ENCODE assay signal across 29 cellular contexts in the genomic region with DNA sequence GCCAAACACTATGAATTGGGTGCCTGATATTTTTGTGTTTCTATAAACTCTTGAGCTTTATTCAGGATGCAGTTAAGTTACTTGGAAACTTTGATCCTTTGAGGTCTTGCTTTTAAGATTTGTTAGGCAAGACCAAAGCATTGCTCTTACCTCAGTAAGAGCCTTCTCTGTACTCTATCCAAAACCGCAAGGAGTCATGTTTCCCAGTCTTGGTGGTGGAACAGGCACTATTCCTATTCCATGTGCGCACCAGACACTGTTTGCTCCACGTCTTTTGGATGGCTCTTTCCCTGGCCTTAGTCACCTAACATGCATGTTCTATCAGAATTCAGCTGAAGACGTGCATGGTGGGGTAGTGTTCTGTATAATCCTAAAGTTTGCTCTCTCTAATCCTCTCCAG. TPM values are rescaled to one million over a fixed set of nuclear protein-coding genes. Genes with fewer than 3 reads are reported as not detected.
"Had no signal": no experiment of that assay in that cellular context is flagged by ENCODE, and none has a peak within 500 bp of the region (broad histone marks: within the 10 kb centered on the region; RNA-seq: fewer than 3 reads in every experiment).

No MANE protein-coding gene starts in this region.

- H3K4me3 ChIP-seq: MG63 had no signal

- DNase-seq: activated CD4-positive, alpha-beta memory T cell treated with anti-CD3 and anti-CD28 coated beads, Interleukin-2, amount 10 ng/mL, durations not matched to agents 7 days and 5 days; activated CD4-positive, alpha-beta T cell treated with anti-CD3 and anti-CD28 coated beads for 1 hour; activated CD4-positive, alpha-beta T cell treated with anti-CD3 and anti-CD28 coated beads for 48 hours; activated CD4-positive, CD25-positive, alpha-beta regulatory T cell; activated CD8-positive, alpha-beta memory T cell treated with anti-CD3 and anti-CD28 coated beads for 24 hours; activated CD8-positive, alpha-beta memory T cell treated with anti-CD3 and anti-CD28 coated beads, Interleukin-2, amount 10 ng/mL, durations not matched to agents 7 days and 5 days; activated CD8-positive, alpha-beta memory T cell treated with anti-CD3 and anti-CD28 coated beads, Interleukin-2, amount 50 U/mL, for 48 hours; activated effector memory CD4-positive, alpha-beta T cell treated with Interleukin-2 at 50 U/mL for 16 hours; activated naive CD4-positive, alpha-beta T cell treated with anti-CD3 and anti-CD28 coated beads, Interleukin-2, amount 10 ng/mL, durations not matched to agents 7 days and 5 days; activated naive CD8-positive, alpha-beta T cell treated with anti-CD3 and anti-CD28 coated beads, Interleukin-2, amount 50 U/mL, for 24 hours; activated T-cell treated with anti-CD3 and anti-CD28 coated beads, Interleukin-2, amount 50 U/mL, for 48 hours; anterior cingulate cortex; brain microvascular endothelial cell; Karpas-422; MG63; NCI-H1048; NCI-H1105 treated with DMSO at 0.1 percent for 48 hours; NCI-H1436; NCI-H1694; NCI-H2029; NCI-H345; NCI-H524 treated with DMSO at 0.1 percent for 48 hours; SIG-M5; T-cell; T-helper 17 cell; WERI-Rb-1 had no signal

- H3K27me3 Mint-ChIP-seq: activated CD4-positive, alpha-beta memory T cell treated with anti-CD3 and anti-CD28 coated beads, Interleukin-2, amount 10 ng/mL, durations not matched to agents 7 days and 5 days; activated CD8-positive, alpha-beta memory T cell treated with anti-CD3 and anti-CD28 coated beads, Interleukin-2, amount 10 ng/mL, durations not matched to agents 7 days and 5 days; activated naive CD4-positive, alpha-beta T cell treated with anti-CD3 and anti-CD28 coated beads, Interleukin-2, amount 10 ng/mL, durations not matched to agents 7 days and 5 days; activated naive CD8-positive, alpha-beta T cell; activated naive CD8-positive, alpha-beta T cell treated with anti-CD3 and anti-CD28 coated beads, Interleukin-2, amount 50 U/mL, for 24 hours; T-cell; T-helper 17 cell had no signal

- H3K27ac Mint-ChIP-seq: activated CD4-positive, alpha-beta memory T cell treated with anti-CD3 and anti-CD28 coated beads, Interleukin-2, amount 10 ng/mL, durations not matched to agents 7 days and 5 days; activated CD8-positive, alpha-beta memory T cell treated with anti-CD3 and anti-CD28 coated beads, Interleukin-2, amount 10 ng/mL, durations not matched to agents 7 days and 5 days; activated naive CD4-positive, alpha-beta T cell treated with anti-CD3 and anti-CD28 coated beads, Interleukin-2, amount 10 ng/mL, durations not matched to agents 7 days and 5 days; activated naive CD8-positive, alpha-beta T cell; activated naive CD8-positive, alpha-beta T cell treated with anti-CD3 and anti-CD28 coated beads, Interleukin-2, amount 50 U/mL, for 24 hours; T-cell; T-helper 17 cell had no signal

- ATAC-seq: activated CD8-positive, alpha-beta memory T cell treated with anti-CD3 and anti-CD28 coated beads, Interleukin-2, amount 10 ng/mL, durations not matched to agents 7 days and 5 days; activated naive CD8-positive, alpha-beta T cell treated with anti-CD3 and anti-CD28 coated beads, Interleukin-2, amount 50 U/mL, for 24 hours; Panc1; SK-N-SH treated with all-trans-retinoic acid at 6 μM for 48 hours; T-cell; T-helper 17 cell had no signal

- H3K27ac ChIP-seq: brain microvascular endothelial cell, WERI-Rb-1 had no signal

- H3K4me1 Mint-ChIP-seq: activated naive CD4-positive, alpha-beta T cell treated with anti-CD3 and anti-CD28 coated beads, Interleukin-2, amount 10 ng/mL, durations not matched to agents 7 days and 5 days; activated naive CD8-positive, alpha-beta T cell treated with anti-CD3 and anti-CD28 coated beads, Interleukin-2, amount 50 U/mL, for 24 hours; T-cell; T-helper 17 cell had no signal

- H3K27me3 ChIP-seq: brain microvascular endothelial cell, MG63 had no signal

- H3K9me3 ChIP-seq: MG63 had no signal

- H3K9me3 Mint-ChIP-seq: activated CD4-positive, alpha-beta memory T cell treated with anti-CD3 and anti-CD28 coated beads, Interleukin-2, amount 10 ng/mL, durations not matched to agents 7 days and 5 days; activated naive CD4-positive, alpha-beta T cell treated with anti-CD3 and anti-CD28 coated beads, Interleukin-2, amount 10 ng/mL, durations not matched to agents 7 days and 5 days had no signal

- H3K4me3 Mint-ChIP-seq: activated CD4-positive, alpha-beta memory T cell treated with anti-CD3 and anti-CD28 coated beads, Interleukin-2, amount 10 ng/mL, durations not matched to agents 7 days and 5 days; activated CD8-positive, alpha-beta memory T cell treated with anti-CD3 and anti-CD28 coated beads, Interleukin-2, amount 10 ng/mL, durations not matched to agents 7 days and 5 days; activated naive CD4-positive, alpha-beta T cell treated with anti-CD3 and anti-CD28 coated beads, Interleukin-2, amount 10 ng/mL, durations not matched to agents 7 days and 5 days; activated naive CD8-positive, alpha-beta T cell; activated naive CD8-positive, alpha-beta T cell treated with anti-CD3 and anti-CD28 coated beads, Interleukin-2, amount 50 U/mL, for 24 hours; T-cell; T-helper 17 cell had no signal

RNA-seq across cellular contexts. Expression of a gene that starts 23.6 kb away (rescaled TPM):
- total RNA-seq: T-helper 17 cell had no signal
